15 cellular contexts compared by ENCODE assay signal in genomic region chr13:71477735-71478134, GRCh38.
DNase-seq lines count a peak whose midpoint lies in the region; ATAC-seq, FAIRE-seq and TF ChIP-seq lines count a peak whose summit lies in the region.
"Had no signal": no experiment of that assay in that cellular context is flagged by ENCODE, and none has a peak within 500 bp of the region (broad histone marks: within the 10 kb centered on the region; RNA-seq: fewer than 3 reads in every experiment).

No MANE protein-coding gene starts in this region.

- no peaks in the 10 kb centered on the region for H3K9me3 ChIP-seq in cardiac muscle cell (ENCODE audit: low read depth)
- no peaks in the 10 kb centered on the region for H3K9me3 ChIP-seq in OCI-LY7 (ENCODE audit: low read length)
- H3K9me3 ChIP-seq: BLaER1 treated with 17β-estradiol and CSF1 and Interleukin-3, amounts not matched to agents 10 nM and 100 nM; body of pancreas had no signal

- no peak for FAIRE-seq in urothelium cell line (lab: Jason Lieb, UNC)

- H3K4me2 ChIP-seq in OCI-LY7 (ENCODE audit: low read length) = no peak overlapping the region
- H3K4me2 ChIP-seq: BLaER1 treated with 17β-estradiol and CSF1 and Interleukin-3, amounts not matched to agents 10 nM and 100 nM had no signal

- H3K27ac ChIP-seq in cardiac muscle cell (no peak overlapping the region), OCI-LY7 (ENCODE audit: low read depth, low read length, poor library complexity, severe bottlenecking) (no peak overlapping the region)
- H3K27ac ChIP-seq: BLaER1 treated with 17β-estradiol and CSF1 and Interleukin-3, amounts not matched to agents 10 nM and 100 nM; body of pancreas; HL-60 had no signal

- H3K4me3 ChIP-seq in cardiac muscle cell (no peak overlapping the region), OCI-LY7 (ENCODE audit: low read depth, low read length, poor library complexity, severe bottlenecking) (no peak overlapping the region), epithelial cell of esophagus (ENCODE audit: low read length) (no peak overlapping the region)
- H3K4me3 ChIP-seq: BLaER1 treated with 17β-estradiol and CSF1 and Interleukin-3, amounts not matched to agents 10 nM and 100 nM; body of pancreas had no signal

- no peak overlapping the region for H2AFZ ChIP-seq in OCI-LY7 (ENCODE audit: low read length)

- no peaks in the 10 kb centered on the region for H3K79me2 ChIP-seq in OCI-LY7 (ENCODE audit: insufficient read depth, low read depth, low read length)

- no peaks in the 10 kb centered on the region for H3K9me2 ChIP-seq in OCI-LY7 (ENCODE audit: insufficient read depth, low read length)

- TF ChIP-seq CTCF in cardiac muscle cell (IDR thresholded peaks at IDR 0.05; ENCODE audit: low read depth, low read length) (peak; percentile 55), OCI-LY7 (conservative IDR thresholded peaks at IDR 0.05; ENCODE audit: low read length) (peak; percentile 77), epithelial cell of esophagus (IDR thresholded peaks at IDR 0.05; ENCODE audit: insufficient read depth, low read depth, low read length, missing control alignments) (peak; percentile 48)

- CTCF ChIA-PET in OCI-LY7 (lab: Charles Lee; ENCODE audit: unreplicated experiment) = no interaction called here

- DNase-seq in cardiac muscle cell (ENCODE audit: low read depth in 1 of 2, low spot score in 1 of 2) (peak in 1 of 2 donors; percentile 10), left cardiac atrium (no peak), OCI-LY7 (ENCODE audit: low spot score) (no peak), epithelial cell of esophagus (ENCODE audit: low read depth) (peak; percentile 16), urothelium cell line (ENCODE audit: low spot score) (peak; percentile 2), NCI-H748 treated with DMSO at 0.1 percent for 48 hours (lab: John Stamatoyannopoulos, UW) (no peak)
- no peak for DNase-seq in stimulated activated naive CD4-positive, alpha-beta T cell (lab: John Stamatoyannopoulos, UW)
- DNase-seq: activated CD8-positive, alpha-beta memory T cell treated with anti-CD3 and anti-CD28 coated beads for 24 hours; body of pancreas; naive thymus-derived CD4-positive, alpha-beta T cell; NCI-H2081 treated with DMSO at 0.1 percent for 48 hours; stimulated activated naive CD4-positive, alpha-beta T cell treated with Interleukin-2 at 50 U/mL for 16 hours had no signal

- POLR2A ChIA-PET in OCI-LY7 (lab: Charles Lee) = no interaction called here

- H3K4me1 ChIP-seq in cardiac muscle cell (ENCODE audit: low read depth) (no peaks in the 10 kb centered on the region), OCI-LY7 (ENCODE audit: insufficient read depth, low read length, poor library complexity, severe bottlenecking) (no peaks in the 10 kb centered on the region)
- H3K4me1 ChIP-seq: BLaER1 treated with 17β-estradiol and CSF1 and Interleukin-3, amounts not matched to agents 10 nM and 100 nM; body of pancreas had no signal

- H3K27me3 ChIP-seq in cardiac muscle cell = no peaks in the 10 kb centered on the region
- H3K27me3 ChIP-seq: BLaER1 treated with 17β-estradiol and CSF1 and Interleukin-3, amounts not matched to agents 10 nM and 100 nM; body of pancreas had no signal

- H3K36me3 ChIP-seq in cardiac muscle cell (no peaks in the 10 kb centered on the region), OCI-LY7 (ENCODE audit: insufficient read depth, low read length) (no peaks in the 10 kb centered on the region)
- H3K36me3 ChIP-seq: BLaER1 treated with 17β-estradiol and CSF1 and Interleukin-3, amounts not matched to agents 10 nM and 100 nM had no signal

- BruUV-seq in OCI-LY7 (replicated peaks; lab: Mats Ljungman, UMichigan) = no TSS peak

- no peaks in the 10 kb centered on the region for H4K20me1 ChIP-seq in OCI-LY7 (ENCODE audit: insufficient read depth, low read length)
- H4K20me1 ChIP-seq: BLaER1 treated with 17β-estradiol and CSF1 and Interleukin-3, amounts not matched to agents 10 nM and 100 nM had no signal

- intact Hi-C loops in left cardiac atrium (cut with DNase I) (no loop called here), OCI-LY7 (cut with micrococcal nuclease; ENCODE audit: unreplicated experiment) (no loop called here)

- ATAC-seq in left cardiac atrium = no peak
- no peak for ATAC-seq in GM19035 (IDR thresholded peaks at IDR 0.05; ENCODE audit: unreplicated experiment)
- ATAC-seq: body of pancreas; naive thymus-derived CD4-positive, alpha-beta T cell had no signal

Comparison
In these comparisons a context has a peak if more than half of its experiments do, and no peak if none do; other contexts are left out.
1. DNase-seq: peak in epithelial cell of esophagus (single experiment) and urothelium cell line (single experiment); none in left cardiac atrium (single experiment), OCI-LY7 (single experiment), stimulated activated naive CD4-positive, alpha-beta T cell (0 of 6) and NCI-H748 treated with DMSO at 0.1 percent for 48 hours (single experiment).
2. Peak in every context shown above with its lines, with median percentiles within 50 percentile points of each other: CTCF ChIP-seq.